ENCODE assay signal across 22 cellular contexts in genomic region chr5:159899067-159900049, GRCh38. TPM values are rescaled to one million over a fixed set of nuclear protein-coding genes. Genes with fewer than 3 reads are reported as not detected.
DNase-seq lines count a peak whose midpoint lies in the region; ATAC-seq, FAIRE-seq and TF ChIP-seq lines count a peak whose summit lies in the region.
"Had no signal": no experiment of that assay in that cellular context is flagged by ENCODE, and none has a peak within 500 bp of the region (broad histone marks: within the 10 kb centered on the region; RNA-seq: fewer than 3 reads in every experiment).

No MANE protein-coding gene starts in this region.

- no peak for TF ChIP-seq RAD21 in GM12878 (IDR thresholded peaks at IDR 0.05; ENCODE audit: insufficient read depth, low read depth, low read length)

- H2BK12ac ChIP-seq in mesenchymal stem cell (ENCODE audit: low read length in 2 of 2): no peak overlapping the region

- POLR2A ChIA-PET in GM12878 (lab: Charles Lee): interaction anchor here (1.5 kb wide), 1 partner anchor 8 kb away, joined by 4 read pairs; no protein-coding TSS in a partner anchor

- no peak for FAIRE-seq in GM12878 (lab: Jason Lieb, UNC)

- TF ChIP-seq CTCF in GM12878 (IDR thresholded peaks at IDR 0.05 in 2 of 3, conservative IDR thresholded peaks at IDR 0.05 in 1 of 3; ENCODE audit: control insufficient read depth in 2 of 3, extremely low read depth in 1 of 3, insufficient read depth in 1 of 3, low read depth in 3 of 3, low read length in 3 of 3): no peak
- TF ChIP-seq CTCF in brain microvascular endothelial cell (IDR thresholded peaks at IDR 0.05; ENCODE audit: low read depth, low read length, missing control alignments): no peak

- H2BK5ac ChIP-seq in mesenchymal stem cell (ENCODE audit: low read depth, low read length, poor library complexity, severe bottlenecking): no peak overlapping the region

- no peaks in the 10 kb centered on the region for H3K4me1 ChIP-seq in GM12878 (ENCODE audit: control insufficient read depth, insufficient read depth, low read length)
- peaks cover 9% of the 10 kb centered on the region for H3K4me1 ChIP-seq in mesenchymal stem cell (ENCODE audit: control insufficient read depth, insufficient read depth, low read depth, low read length)
- H3K4me1 ChIP-seq: vagina had no signal

- no peak overlapping the region for H3K4ac ChIP-seq in mesenchymal stem cell (ENCODE audit: low read depth in 1 of 2, low read length in 2 of 2)

- in situ Hi-C loops in GM12878 (cut with MboI) (no loop called here), brain microvascular endothelial cell (cut with HindIII; ENCODE audit: low pct_ligation_motif_present, low sequenced_read_pairs) (no loop called here)

- DNase-seq in AG20443 (ENCODE audit: low spot score) (peak; percentile 45), LoVo (ENCODE audit: low spot score) (peak; percentile 11), GM12878 (ENCODE audit: low read depth, low spot score) (no peak), mesenchymal stem cell (peak; percentile 51), brain microvascular endothelial cell (no peak), mucosa of gallbladder (ENCODE audit: low spot score) (no peak), RPMI8226 (no peak)
- no peak for DNase-seq in stimulated activated CD4-positive, alpha-beta T cell treated with anti-CD3 and anti-CD28 coated beads, Interleukin-2, amount 100 ng/mL, for 48 hours
- DNase-seq: activated CD4-positive, CD25-positive, alpha-beta regulatory T cell treated with anti-CD3 and anti-CD28 coated beads, Interleukin-2, amount 50 U/mL, for 72 hours; activated CD8-positive, alpha-beta memory T cell treated with anti-CD3 and anti-CD28 coated beads, Interleukin-2, amount 10 ng/mL, durations not matched to agents 7 days and 5 days; activated effector memory CD4-positive, alpha-beta T cell treated with Interleukin-2 at 50 U/mL for 16 hours; aorta; dermis blood vessel endothelial cell; erythroblast; NCI-H2081; posterior cingulate gyrus had no signal

- no peaks in the 10 kb centered on the region for H3K79me1 ChIP-seq in mesenchymal stem cell (replicated peaks; ENCODE audit: low read length, poor library complexity, severe bottlenecking)

- RAD21 ChIA-PET in GM12878 (lab: Charles Lee; ENCODE audit: unreplicated experiment): no interaction called here

- H3K9me3 ChIP-seq in GM12878 (replicated peaks; ENCODE audit: control insufficient read depth, insufficient read depth, low read length) (no peaks in the 10 kb centered on the region), mesenchymal stem cell (ENCODE audit: control insufficient read depth, low read length) (no peaks in the 10 kb centered on the region)
- H3K9me3 ChIP-seq: vagina had no signal

- H3K79me2 ChIP-seq in GM12878 (ENCODE audit: control insufficient read depth, insufficient read depth, low read length): no peaks in the 10 kb centered on the region

- H2AK5ac ChIP-seq in mesenchymal stem cell (ENCODE audit: low read length, severe bottlenecking): no peak overlapping the region

- H2BK120ac ChIP-seq in mesenchymal stem cell (ENCODE audit: low read depth, low read length): no peak overlapping the region

- H3K27ac ChIP-seq in GM12878 (ENCODE audit: control insufficient read depth, insufficient read depth) (no peak overlapping the region), mesenchymal stem cell (ENCODE audit: low read length, poor library complexity, severe bottlenecking) (no peak overlapping the region), brain microvascular endothelial cell (no peak overlapping the region)
- H3K27ac ChIP-seq: RWPE1, vagina had no signal

- H3K4me3 ChIP-seq in GM12878 (no peak overlapping the region), mesenchymal stem cell (ENCODE audit: insufficient read depth in 1 of 2, low read depth in 1 of 2, low read length in 2 of 2) (no peak overlapping the region), brain microvascular endothelial cell (ENCODE audit: low read depth, low read length) (no peak overlapping the region)
- H3K4me3 ChIP-seq: GM23338, vagina had no signal

- H2AFZ ChIP-seq in GM12878 (ENCODE audit: control insufficient read depth, low read depth, low read length) (no peak overlapping the region), mesenchymal stem cell (ENCODE audit: low read depth, low read length) (no peak overlapping the region)
- H2AFZ ChIP-seq: GM23338 had no signal

- SMC1A ChIA-PET in GM12878 (lab: Charles Lee; ENCODE audit: uncharacterized antibody, unreplicated experiment): no interaction called here

- H3K18ac ChIP-seq in mesenchymal stem cell (ENCODE audit: low read depth in 1 of 2, low read length in 2 of 2): no peak overlapping the region

- TF ChIP-seq EP300 in GM12878 (IDR thresholded peaks at IDR 0.05; ENCODE audit: borderline replicate concordance in 1 of 2, control insufficient read depth in 1 of 2, low read depth in 2 of 2, low read length in 2 of 2): no peak

- H4K8ac ChIP-seq in mesenchymal stem cell (ENCODE audit: low read length): no peak overlapping the region

- H3K36me3 ChIP-seq in GM12878 (ENCODE audit: control insufficient read depth in 2 of 2, insufficient read depth in 2 of 2, low read length in 1 of 2) (no peaks in the 10 kb centered on the region), mesenchymal stem cell (ENCODE audit: control insufficient read depth in 1 of 2, insufficient read depth in 2 of 2, low read depth in 1 of 2, low read length in 2 of 2) (no peaks in the 10 kb centered on the region), brain microvascular endothelial cell (replicated peaks) (no peaks in the 10 kb centered on the region)
- H3K36me3 ChIP-seq: vagina had no signal

- no peak overlapping the region for H3K14ac ChIP-seq in mesenchymal stem cell (ENCODE audit: low read length in 2 of 2)

- BruUV-seq in GM12878 (replicated peaks; lab: Mats Ljungman, UMichigan): no TSS peak

- no peak overlapping the region for H2BK15ac ChIP-seq in mesenchymal stem cell (ENCODE audit: low read depth, poor library complexity, severe bottlenecking)

- no peak overlapping the region for H3K23ac ChIP-seq in mesenchymal stem cell (ENCODE audit: low read length in 2 of 2)

- H3K4me2 ChIP-seq in GM12878 (ENCODE audit: control insufficient read depth, insufficient read depth) (no peak overlapping the region), mesenchymal stem cell (ENCODE audit: low read length, poor library complexity, severe bottlenecking) (no peak overlapping the region)
- H3K4me2 ChIP-seq: GM23338 had no signal

- ATAC-seq in GM12878: no peak
- ATAC-seq: activated CD8-positive, alpha-beta memory T cell treated with anti-CD3 and anti-CD28 coated beads, Interleukin-2, amount 10 ng/mL, durations not matched to agents 7 days and 5 days; GM23338; left lobe of liver had no signal

- H4K20me1 ChIP-seq in GM12878 (ENCODE audit: control insufficient read depth, insufficient read depth): no peaks in the 10 kb centered on the region

- no peak for TF ChIP-seq POLR2A in GM12878 (IDR thresholded peaks at IDR 0.05; ENCODE audit: low read depth, low read length)

- 33% methylated on average over 4 of the region's 4 CpGs for WGBS in GM12878 (ENCODE audit: insufficient coverage, insufficient replicate concordance, low lambda C conversion rate, missing lambda C conversion rate)
- WGBS in mesenchymal stem cell: 92% methylated on average over 4 of the region's 4 CpGs

- H3K9ac ChIP-seq in GM12878 (ENCODE audit: control insufficient read depth, insufficient read depth, low read length): no peak overlapping the region
- H3K9ac ChIP-seq in mesenchymal stem cell (ENCODE audit: low read length): no peak overlapping the region

- intact Hi-C loops in GM12878 (cut with micrococcal nuclease; ENCODE audit: unreplicated experiment): no loop called here

- CTCF ChIA-PET in GM12878 (lab: Yijun Ruan, JAX): no interaction called here

- H3K27me3 ChIP-seq in GM12878 (replicated peaks in 1 of 2; ENCODE audit: control insufficient read depth in 2 of 2, insufficient read depth in 2 of 2, low read length in 1 of 2) (no peaks in the 10 kb centered on the region), mesenchymal stem cell (ENCODE audit: control insufficient read depth in 1 of 2, insufficient read depth in 1 of 2, low read length in 2 of 2) (peaks cover 0 to 51% of the 10 kb centered on the region in 2 experiments), brain microvascular endothelial cell (replicated peaks) (no peaks in the 10 kb centered on the region)
- H3K27me3 ChIP-seq: vagina had no signal

- no peak overlapping the region for H4K91ac ChIP-seq in mesenchymal stem cell (ENCODE audit: low read length)

TF ChIP-seq in GM12878, 131 proteins besides CTCF, POLR2A, EP300 and RAD21 (continues in another document):
- TF ChIP-seq, protein P1, sequence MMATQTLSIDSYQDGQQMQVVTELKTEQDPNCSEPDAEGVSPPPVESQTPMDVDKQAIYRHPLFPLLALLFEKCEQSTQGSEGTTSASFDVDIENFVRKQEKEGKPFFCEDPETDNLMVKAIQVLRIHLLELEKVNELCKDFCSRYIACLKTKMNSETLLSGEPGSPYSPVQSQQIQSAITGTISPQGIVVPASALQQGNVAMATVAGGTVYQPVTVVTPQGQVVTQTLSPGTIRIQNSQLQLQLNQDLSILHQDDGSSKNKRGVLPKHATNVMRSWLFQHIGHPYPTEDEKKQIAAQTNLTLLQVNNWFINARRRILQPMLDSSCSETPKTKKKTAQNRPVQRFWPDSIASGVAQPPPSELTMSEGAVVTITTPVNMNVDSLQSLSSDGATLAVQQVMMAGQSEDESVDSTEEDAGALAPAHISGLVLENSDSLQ (IDR thresholded peaks at IDR 0.05): peak; percentile 35; the same call in 1 of the 2 replicates

RNA-seq across cellular contexts. Expression of gene ADRA1B, which starts 16.9 kb away (rescaled TPM):
- total RNA-seq in GM12878 (2013; cell fraction: nucleolus; rRNA removed): not detected in 2 replicates
- total RNA-seq in GM12878 (2014; rRNA removed) (not detected in 2 replicates), GM12878 (2014; rRNA removed; fragmentation: Illumina TruSeq; extraction: Trizol) (not detected in 2 replicates), GM12878 (2021) (not detected in 2 replicates), mucosa of gallbladder (0.32 TPM)
- not detected for polyA plus RNA-seq in GM12878 (2011; ENCODE audit: low read depth)
- polyA plus RNA-seq in GM12878 (2011; rRNA removed) (0.04 TPM in 1 of 2 replicates, not detected in the other), GM12878 (2014; fragmentation: Illumina TruSeq; extraction: Trizol) (not detected in 2 replicates), GM12878 (2014; fragmentation: Nextera tagmentation; extraction: Ambion mirVana) (not detected), GM12878 (2014; rRNA removed) (not detected in 2 replicates), GM12878 (2016; fragmentation: Nextera tagmentation; extraction: Ambion mirVana) (not detected)
- 0.03 TPM in 1 of 2 replicates, not detected in the other for polyA plus RNA-seq in GM12878 (2011; cell fraction: cytosol; rRNA removed)
- polyA plus RNA-seq in GM12878 (2011; cell fraction: nucleus; rRNA removed): not detected in 2 replicates
- polyA plus RNA-seq in GM12878 (2012): not detected in 2 replicates
- polyA minus RNA-seq in GM12878 (2011; rRNA and poly(A)+ RNA removed): not detected in 2 replicates
- not detected in 2 replicates for polyA minus RNA-seq in GM12878 (2011; cell fraction: cytosol; rRNA and poly(A)+ RNA removed)
- polyA minus RNA-seq in GM12878 (2011; cell fraction: nucleus; rRNA and poly(A)+ RNA removed): not detected in 2 replicates
- polyA plus RNA-seq in mesenchymal stem cell (2013, experiment 1 of 2): 0.80 TPM
- polyA plus RNA-seq in mesenchymal stem cell (2013, experiment 2 of 2): 0.70 TPM
- total RNA-seq: B cell; GM23338; T-helper 2 cell treated with Interferon-gamma antibody and Interleukin-4, amounts not matched to agents 100 ng/mL and 5 ng/mL, for 36 hours had no signal
- polyA plus RNA-seq: GM23338 had no signal

Comparison
In these comparisons a context has a peak if more than half of its experiments do, and no peak if none do; other contexts are left out.
1. DNase-seq: peak in AG20443 (single experiment), LoVo (single experiment) and mesenchymal stem cell (single experiment); none in GM12878 (single experiment), stimulated activated CD4-positive, alpha-beta T cell treated with anti-CD3 and anti-CD28 coated beads, Interleukin-2, amount 100 ng/mL, for 48 hours (0 of 2), brain microvascular endothelial cell (single experiment), mucosa of gallbladder (single experiment) and RPMI8226 (single experiment).